Comparison of ENCODE assay signal across 8 cellular contexts in the genomic region with DNA sequence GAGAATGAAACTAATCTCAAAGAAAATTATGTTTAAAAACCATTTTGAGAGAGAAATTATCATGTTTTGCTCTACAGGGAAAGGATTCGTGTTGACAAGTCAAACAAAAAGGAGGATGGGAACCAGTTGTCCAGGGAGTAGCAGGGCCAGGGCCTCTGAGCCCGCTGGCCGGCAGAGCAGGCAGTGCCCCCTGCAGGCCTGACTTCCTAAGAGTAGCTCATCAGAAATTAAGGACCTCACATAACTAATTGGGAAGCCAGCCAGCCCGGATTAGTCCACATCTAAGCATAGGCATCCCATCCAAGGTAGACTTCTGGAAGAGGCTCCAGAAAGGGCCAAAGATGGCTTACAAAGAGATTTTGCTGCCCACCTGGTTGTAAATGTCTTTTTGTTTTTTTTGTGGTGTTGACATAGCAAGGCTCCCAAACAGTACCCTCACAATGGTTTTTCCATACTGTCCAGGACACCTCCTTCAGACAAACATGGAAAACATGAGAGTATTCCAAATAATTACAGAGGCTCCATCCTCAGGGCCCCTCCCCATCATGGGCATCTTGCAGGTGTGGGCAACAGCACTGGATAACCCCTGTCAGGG.
DNase-seq lines count a peak whose midpoint lies in the region; ATAC-seq and TF ChIP-seq lines count a peak whose summit lies in the region.

No MANE protein-coding gene starts in this region.

- intact Hi-C loops in MCF 10A (cut with micrococcal nuclease) = loop anchor here (1.0 to 2.0 kb wide), 6 partner anchors 426 to 809 kb away; a partner anchor contains a TSS

- H3K4me1 Mint-ChIP-seq in MCF 10A (ENCODE audit: insufficient read depth, unreplicated experiment) = no peaks in the 10 kb centered on the region

- H3K9me3 Mint-ChIP-seq in MCF 10A (ENCODE audit: unreplicated experiment) = no peaks in the 10 kb centered on the region

- CTCF ChIA-PET in MCF 10A (lab: Yijun Ruan, JAX) = interaction anchor here (0.7 to 1.0 kb wide), 5 partner anchors 11 to 1460 kb away, joined by 3 to 5 read pairs (median 3); no protein-coding TSS in a partner anchor

- BruUV-seq in MCF 10A (replicated peaks; lab: Mats Ljungman, UMichigan) = no TSS peak

- H3K4me3 Mint-ChIP-seq in MCF 10A (ENCODE audit: unreplicated experiment) = no peak overlapping the region

- peak; percentile 71 for TF ChIP-seq CTCF in MCF 10A (IDR thresholded peaks at IDR 0.05; ENCODE audit: unreplicated experiment)

- POLR2A ChIA-PET in MCF 10A (lab: Yijun Ruan, JAX) = interaction anchor here (0.5 kb wide), 1 partner anchor 427 kb away, joined by 4 read pairs; no protein-coding TSS in a partner anchor

- H3K27me3 Mint-ChIP-seq in MCF 10A (ENCODE audit: insufficient read depth, unreplicated experiment) = no peaks in the 10 kb centered on the region

- H3K27ac Mint-ChIP-seq in MCF 10A (ENCODE audit: low read depth, unreplicated experiment) = no peak overlapping the region

- no peaks in the 10 kb centered on the region for H3K36me3 Mint-ChIP-seq in MCF 10A (ENCODE audit: insufficient read depth, unreplicated experiment)

- peak; percentile 62 for ATAC-seq in HG03565 (IDR thresholded peaks at IDR 0.05; ENCODE audit: unreplicated experiment)
- peak; percentile 29; the same call in 1 of the 3 replicates for ATAC-seq in SK-N-SH treated with all-trans-retinoic acid at 6 μM for 48 hours
- no peak for ATAC-seq in GM18873 (IDR thresholded peaks at IDR 0.05; ENCODE audit: low FRiP score, unreplicated experiment)
- no peak for ATAC-seq in GM21717 (IDR thresholded peaks at IDR 0.05; ENCODE audit: unreplicated experiment)

- DNase-seq in DMS53 treated with DMSO at 0.1 percent for 48 hours (lab: John Stamatoyannopoulos, UW; ENCODE audit: unreplicated experiment) (peak; percentile 39), MCF 10A (ENCODE audit: unreplicated experiment) (peak; percentile 79), islet precursor cell (peak; percentile 83)
- peak; percentile 47 for DNase-seq in stimulated activated CD8-positive, alpha-beta memory T cell treated with anti-CD3 and anti-CD28 coated beads, Interleukin-4, amount 100 ng/mL, for 48 hours

TF ChIP-seq in SK-N-SH treated with all-trans-retinoic acid at 6 μM for 48 hours, 23 proteins besides CTCF, POLR2A, EP300 and RAD21:
- TF ChIP-seq ARNTL (CRISPR knock-in tag; IDR thresholded peaks at IDR 0.05; ENCODE audit: borderline replicate concordance, low read depth) = no peak
- TF ChIP-seq CSDC2 (CRISPR knock-in tag; IDR thresholded peaks at IDR 0.05) = no peak
- TF ChIP-seq BACH2 (CRISPR knock-in tag; IDR thresholded peaks at IDR 0.05; ENCODE audit: borderline replicate concordance) = no peak
- no peak for TF ChIP-seq ZFP30 (CRISPR knock-in tag; IDR thresholded peaks at IDR 0.05)
- TF ChIP-seq, protein P1, sequence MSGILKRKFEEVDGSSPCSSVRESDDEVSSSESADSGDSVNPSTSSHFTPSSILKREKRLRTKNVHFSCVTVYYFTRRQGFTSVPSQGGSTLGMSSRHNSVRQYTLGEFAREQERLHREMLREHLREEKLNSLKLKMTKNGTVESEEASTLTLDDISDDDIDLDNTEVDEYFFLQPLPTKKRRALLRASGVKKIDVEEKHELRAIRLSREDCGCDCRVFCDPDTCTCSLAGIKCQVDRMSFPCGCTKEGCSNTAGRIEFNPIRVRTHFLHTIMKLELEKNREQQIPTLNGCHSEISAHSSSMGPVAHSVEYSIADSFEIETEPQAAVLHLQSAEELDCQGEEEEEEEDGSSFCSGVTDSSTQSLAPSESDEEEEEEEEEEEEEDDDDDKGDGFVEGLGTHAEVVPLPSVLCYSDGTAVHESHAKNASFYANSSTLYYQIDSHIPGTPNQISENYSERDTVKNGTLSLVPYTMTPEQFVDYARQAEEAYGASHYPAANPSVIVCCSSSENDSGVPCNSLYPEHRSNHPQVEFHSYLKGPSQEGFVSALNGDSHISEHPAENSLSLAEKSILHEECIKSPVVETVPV (CRISPR knock-in tag; IDR thresholded peaks at IDR 0.05) = no peak
- TF ChIP-seq RARB (CRISPR knock-in tag; IDR thresholded peaks at IDR 0.05) = no peak
- TF ChIP-seq, protein P2, sequence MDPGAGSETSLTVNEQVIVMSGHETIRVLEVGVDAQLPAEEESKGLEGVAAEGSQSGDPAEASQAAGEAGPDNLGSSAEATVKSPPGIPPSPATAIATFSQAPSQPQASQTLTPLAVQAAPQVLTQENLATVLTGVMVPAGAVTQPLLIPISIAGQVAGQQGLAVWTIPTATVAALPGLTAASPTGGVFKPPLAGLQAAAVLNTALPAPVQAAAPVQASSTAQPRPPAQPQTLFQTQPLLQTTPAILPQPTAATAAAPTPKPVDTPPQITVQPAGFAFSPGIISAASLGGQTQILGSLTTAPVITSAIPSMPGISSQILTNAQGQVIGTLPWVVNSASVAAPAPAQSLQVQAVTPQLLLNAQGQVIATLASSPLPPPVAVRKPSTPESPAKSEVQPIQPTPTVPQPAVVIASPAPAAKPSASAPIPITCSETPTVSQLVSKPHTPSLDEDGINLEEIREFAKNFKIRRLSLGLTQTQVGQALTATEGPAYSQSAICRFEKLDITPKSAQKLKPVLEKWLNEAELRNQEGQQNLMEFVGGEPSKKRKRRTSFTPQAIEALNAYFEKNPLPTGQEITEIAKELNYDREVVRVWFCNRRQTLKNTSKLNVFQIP (CRISPR knock-in tag; IDR thresholded peaks at IDR 0.05; ENCODE audit: borderline replicate concordance, low read depth) = no peak
- no peak for TF ChIP-seq ISL1 (CRISPR knock-in tag; IDR thresholded peaks at IDR 0.05)
- no peak for TF ChIP-seq ZNF565 (CRISPR knock-in tag; conservative IDR thresholded peaks at IDR 0.05; ENCODE audit: low read depth)
- TF ChIP-seq ESRRG (CRISPR knock-in tag; IDR thresholded peaks at IDR 0.05) = no peak
- no peak for TF ChIP-seq TCF4 (CRISPR knock-in tag; IDR thresholded peaks at IDR 0.05; ENCODE audit: borderline replicate concordance)
- no peak for TF ChIP-seq GLIS3 (CRISPR knock-in tag; IDR thresholded peaks at IDR 0.05)
- TF ChIP-seq, protein P3, sequence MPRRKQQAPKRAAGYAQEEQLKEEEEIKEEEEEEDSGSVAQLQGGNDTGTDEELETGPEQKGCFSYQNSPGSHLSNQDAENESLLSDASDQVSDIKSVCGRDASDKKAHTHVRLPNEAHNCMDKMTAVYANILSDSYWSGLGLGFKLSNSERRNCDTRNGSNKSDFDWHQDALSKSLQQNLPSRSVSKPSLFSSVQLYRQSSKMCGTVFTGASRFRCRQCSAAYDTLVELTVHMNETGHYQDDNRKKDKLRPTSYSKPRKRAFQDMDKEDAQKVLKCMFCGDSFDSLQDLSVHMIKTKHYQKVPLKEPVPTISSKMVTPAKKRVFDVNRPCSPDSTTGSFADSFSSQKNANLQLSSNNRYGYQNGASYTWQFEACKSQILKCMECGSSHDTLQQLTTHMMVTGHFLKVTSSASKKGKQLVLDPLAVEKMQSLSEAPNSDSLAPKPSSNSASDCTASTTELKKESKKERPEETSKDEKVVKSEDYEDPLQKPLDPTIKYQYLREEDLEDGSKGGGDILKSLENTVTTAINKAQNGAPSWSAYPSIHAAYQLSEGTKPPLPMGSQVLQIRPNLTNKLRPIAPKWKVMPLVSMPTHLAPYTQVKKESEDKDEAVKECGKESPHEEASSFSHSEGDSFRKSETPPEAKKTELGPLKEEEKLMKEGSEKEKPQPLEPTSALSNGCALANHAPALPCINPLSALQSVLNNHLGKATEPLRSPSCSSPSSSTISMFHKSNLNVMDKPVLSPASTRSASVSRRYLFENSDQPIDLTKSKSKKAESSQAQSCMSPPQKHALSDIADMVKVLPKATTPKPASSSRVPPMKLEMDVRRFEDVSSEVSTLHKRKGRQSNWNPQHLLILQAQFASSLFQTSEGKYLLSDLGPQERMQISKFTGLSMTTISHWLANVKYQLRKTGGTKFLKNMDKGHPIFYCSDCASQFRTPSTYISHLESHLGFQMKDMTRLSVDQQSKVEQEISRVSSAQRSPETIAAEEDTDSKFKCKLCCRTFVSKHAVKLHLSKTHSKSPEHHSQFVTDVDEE (CRISPR knock-in tag; IDR thresholded peaks at IDR 0.05) = no peak
- TF ChIP-seq, protein P4, sequence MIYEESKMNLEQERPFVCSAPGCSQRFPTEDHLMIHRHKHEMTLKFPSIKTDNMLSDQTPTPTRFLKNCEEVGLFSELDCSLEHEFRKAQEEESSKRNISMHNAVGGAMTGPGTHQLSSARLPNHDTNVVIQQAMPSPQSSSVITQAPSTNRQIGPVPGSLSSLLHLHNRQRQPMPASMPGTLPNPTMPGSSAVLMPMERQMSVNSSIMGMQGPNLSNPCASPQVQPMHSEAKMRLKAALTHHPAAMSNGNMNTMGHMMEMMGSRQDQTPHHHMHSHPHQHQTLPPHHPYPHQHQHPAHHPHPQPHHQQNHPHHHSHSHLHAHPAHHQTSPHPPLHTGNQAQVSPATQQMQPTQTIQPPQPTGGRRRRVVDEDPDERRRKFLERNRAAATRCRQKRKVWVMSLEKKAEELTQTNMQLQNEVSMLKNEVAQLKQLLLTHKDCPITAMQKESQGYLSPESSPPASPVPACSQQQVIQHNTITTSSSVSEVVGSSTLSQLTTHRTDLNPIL (CRISPR knock-in tag; IDR thresholded peaks at IDR 0.05; ENCODE audit: low read depth) = no peak

Comparison
In these comparisons a context has a peak if more than half of its experiments do, and no peak if none do; other contexts are left out.
1. ATAC-seq: peak in HG03565 (single experiment) and SK-N-SH treated with all-trans-retinoic acid at 6 μM for 48 hours (single experiment); none in GM18873 (single experiment) and GM21717 (single experiment).
2. Peak in every context shown above with its lines, with median percentiles within 50 percentile points of each other: DNase-seq.